In genomic region chr17:50477976-50478375, GRCh38 we compare ENCODE assay signal across 8 cellular contexts.
DNase-seq lines count a peak whose midpoint lies in the region; TF ChIP-seq lines count a peak whose summit lies in the region.

No MANE protein-coding gene starts in this region.

- H3K27ac ChIP-seq in RWPE1 = peak overlapping the region; percentile 85
- peak overlapping the region; percentile 80 for H3K27ac ChIP-seq in rectal smooth muscle tissue (ENCODE audit: low read depth, low read length)

- H3K27me3 ChIP-seq in GM06990 (replicated peaks; ENCODE audit: control insufficient read depth, insufficient read depth, low read length) = no peaks in the 10 kb centered on the region
- no peaks in the 10 kb centered on the region for H3K27me3 ChIP-seq in rectal smooth muscle tissue (ENCODE audit: control insufficient read depth, insufficient read depth, low read length)

- POLR2A ChIA-PET in RWPE1 (lab: Yijun Ruan, JAX; ENCODE audit: low non-redundant PET) = no interaction called here

- CTCF ChIA-PET in RWPE1 (lab: Yijun Ruan, JAX) = interaction anchor here (0.6 to 2.1 kb wide), 6 partner anchors 10 to 146 kb away, joined by 3 to 19 read pairs (median 4); partner anchors contain the start of gene CHAD

- peak overlapping the region; percentile 5 for H3K9ac ChIP-seq in rectal smooth muscle tissue (ENCODE audit: low read length)

- no peaks in the 10 kb centered on the region for H3K36me3 ChIP-seq in GM06990 (ENCODE audit: control insufficient read depth, insufficient read depth, low read length)
- H3K36me3 ChIP-seq in rectal smooth muscle tissue (ENCODE audit: control insufficient read depth, insufficient read depth, low read length) = peaks cover 3% of the 10 kb centered on the region

- DNase-seq in GM06990 (ENCODE audit: extremely low read depth, insufficient read length) = no peak
- DNase-seq in RWPE1 (ENCODE audit: low spot score) = no peak
- no peak for DNase-seq in fibroblast of mammary gland (ENCODE audit: low read depth)
- no peak for DNase-seq in SIG-M5 treated with dmso at 0.1 percent for 504 hours (lab: John Stamatoyannopoulos, UW; ENCODE audit: unreplicated experiment)
- DNase-seq in T1000 (lab: John Stamatoyannopoulos, UW) = no peak
- DNase-seq in DMS114 treated with DMSO at 0.1 percent for 48 hours (lab: John Stamatoyannopoulos, UW; ENCODE audit: unreplicated experiment) = no peak
- DNase-seq in kidney tubule cell (ENCODE audit: low spot score) = no peak

- peaks cover 6% of the 10 kb centered on the region for H3K4me1 ChIP-seq in rectal smooth muscle tissue (ENCODE audit: control insufficient read depth, insufficient read depth, low read length)

- TF ChIP-seq CTCF in GM06990 (IDR thresholded peaks at IDR 0.05; ENCODE audit: insufficient read depth, low read length, poor library complexity, severe bottlenecking) = no peak
- TF ChIP-seq CTCF in RWPE1 (conservative IDR thresholded peaks at IDR 0.05; ENCODE audit: low read depth) = no peak
- no peak for TF ChIP-seq CTCF in fibroblast of mammary gland (conservative IDR thresholded peaks at IDR 0.05; ENCODE audit: control insufficient read depth, insufficient read depth, low read depth, low read length)

- H3K4me3 ChIP-seq in GM06990 (replicated peaks; ENCODE audit: low read depth, low read length) = peak overlapping the region; percentile 53
- H3K4me3 ChIP-seq in fibroblast of mammary gland (ENCODE audit: control insufficient read depth, low read depth, low read length) = peak overlapping the region; percentile 89
- peak overlapping the region; percentile 91 for H3K4me3 ChIP-seq in rectal smooth muscle tissue (ENCODE audit: low read length)
